In genomic region chr14:54221971-54222370, GRCh38 we compare ENCODE assay signal across 25 cellular contexts.
"Had no signal": no experiment of that assay in that cellular context is flagged by ENCODE, and none has a peak within 500 bp of the region (broad histone marks: within the 10 kb centered on the region; RNA-seq: fewer than 3 reads in every experiment).

No MANE protein-coding gene starts in this region.

- ATAC-seq: activated CD4-positive, CD25-positive, alpha-beta regulatory T cell treated with anti-CD3 and anti-CD28 coated beads, Interleukin-2, amount 50 U/mL, for 24 hours; activated CD8-positive, alpha-beta memory T cell treated with anti-CD3 and anti-CD28 coated beads, Interleukin-2, amount 10 ng/mL, durations not matched to agents 7 days and 5 days; activated CD8-positive, alpha-beta T cell treated with anti-CD3 and anti-CD28 coated beads for 36 hours; activated naive CD4-positive, alpha-beta T cell treated with anti-CD3 and anti-CD28 coated beads, Interleukin-2, amount 50 U/mL, for 72 hours; left cardiac atrium; lower lobe of right lung; mucosa of descending colon; T-helper 17 cell had no signal

- H3K9me3 ChIP-seq: lower lobe of right lung, mucosa of descending colon, spleen, thoracic aorta, upper lobe of left lung had no signal

- H3K36me3 Mint-ChIP-seq: activated CD8-positive, alpha-beta memory T cell treated with anti-CD3 and anti-CD28 coated beads, Interleukin-2, amount 10 ng/mL, durations not matched to agents 7 days and 5 days; activated naive CD4-positive, alpha-beta T cell treated with anti-CD3 and anti-CD28 coated beads, Interleukin-2, amount 50 U/mL, for 72 hours; brain had no signal

- H3K36me3 ChIP-seq: lower lobe of right lung, spleen, thoracic aorta, upper lobe of left lung had no signal

- DNase-seq: activated CD4-positive, alpha-beta T cell treated with anti-CD3 and anti-CD28 coated beads, Interleukin-2, amount 10 ng/mL, durations not matched to agents 7 days and 5 days; activated CD8-positive, alpha-beta memory T cell treated with anti-CD3 and anti-CD28 coated beads, Interleukin-2, amount 10 ng/mL, durations not matched to agents 7 days and 5 days; activated CD8-positive, alpha-beta T cell treated with anti-CD3 and anti-CD28 coated beads for 36 hours; aorta; dermis blood vessel endothelial cell; effector CD8-positive, alpha-beta T cell; foreskin melanocyte; islet precursor cell; left cardiac atrium; lower lobe of right lung; mesendoderm; mucosa of descending colon; retina; spleen; stimulated activated CD4-positive, alpha-beta T cell treated with anti-CD3 and anti-CD28 coated beads, Interleukin-4, amount 100 ng/mL, for 1 hour; stimulated activated naive CD4-positive, alpha-beta T cell treated with Interleukin-2 at 50 U/mL for 16 hours; SW 1271; T-helper 17 cell; upper lobe of left lung had no signal

- H3K27ac ChIP-seq: lower lobe of right lung, spleen, thoracic aorta, upper lobe of left lung had no signal

- H3K4me3 ChIP-seq: lower lobe of right lung, mucosa of descending colon, spleen, thoracic aorta, upper lobe of left lung had no signal

- H3K9me3 Mint-ChIP-seq: activated CD4-positive, alpha-beta T cell treated with anti-CD3 and anti-CD28 coated beads, Interleukin-2, amount 10 ng/mL, durations not matched to agents 7 days and 5 days; activated CD8-positive, alpha-beta T cell treated with anti-CD3 and anti-CD28 coated beads for 36 hours; activated naive CD4-positive, alpha-beta T cell treated with anti-CD3 and anti-CD28 coated beads, Interleukin-2, amount 50 U/mL, for 72 hours; activated T-helper 1 cell treated with anti-CD3 and anti-CD28 coated beads, Interleukin-12 subunit alpha, Interleukin-12 subunit beta, Interleukin-2, Interleukin-4 antibody, amounts not matched to agents 30 ng/mL and 10 ng/mL and 1 ng/mL, durations not matched to agents 14 hours and 24 hours and 36 hours; brain; neural crest cell had no signal

- H3K4me3 Mint-ChIP-seq: activated CD4-positive, alpha-beta T cell treated with anti-CD3 and anti-CD28 coated beads, Interleukin-2, amount 10 ng/mL, durations not matched to agents 7 days and 5 days; activated CD8-positive, alpha-beta memory T cell treated with anti-CD3 and anti-CD28 coated beads, Interleukin-2, amount 10 ng/mL, durations not matched to agents 7 days and 5 days; activated CD8-positive, alpha-beta T cell treated with anti-CD3 and anti-CD28 coated beads for 36 hours; activated T-helper 1 cell treated with anti-CD3 and anti-CD28 coated beads, Interleukin-12 subunit alpha, Interleukin-12 subunit beta, Interleukin-2, Interleukin-4 antibody, amounts not matched to agents 30 ng/mL and 10 ng/mL and 1 ng/mL, durations not matched to agents 14 hours and 24 hours and 36 hours; neural crest cell; T-helper 17 cell had no signal

- H3K27ac Mint-ChIP-seq: activated CD4-positive, alpha-beta T cell treated with anti-CD3 and anti-CD28 coated beads, Interleukin-2, amount 10 ng/mL, durations not matched to agents 7 days and 5 days; activated CD8-positive, alpha-beta memory T cell treated with anti-CD3 and anti-CD28 coated beads, Interleukin-2, amount 10 ng/mL, durations not matched to agents 7 days and 5 days; activated CD8-positive, alpha-beta T cell treated with anti-CD3 and anti-CD28 coated beads for 36 hours; activated naive CD4-positive, alpha-beta T cell treated with anti-CD3 and anti-CD28 coated beads, Interleukin-2, amount 50 U/mL, for 72 hours; activated T-helper 1 cell treated with anti-CD3 and anti-CD28 coated beads, Interleukin-12 subunit alpha, Interleukin-12 subunit beta, Interleukin-2, Interleukin-4 antibody, amounts not matched to agents 30 ng/mL and 10 ng/mL and 1 ng/mL, durations not matched to agents 14 hours and 24 hours and 36 hours; brain; T-helper 17 cell had no signal
